14 cellular contexts compared by ENCODE assay signal in genomic region chr4:167052631-167053085, GRCh38.
"Had no signal": no experiment of that assay in that cellular context is flagged by ENCODE, and none has a peak within 500 bp of the region (broad histone marks: within the 10 kb centered on the region; RNA-seq: fewer than 3 reads in every experiment).

No MANE protein-coding gene starts in this region.

- ATAC-seq: activated T-helper 17 cell treated with anti-CD3 and anti-CD28 coated beads, Interleukin-2, amount 50 U/mL, for 72 hours; left ventricle myocardium superior; right cardiac atrium had no signal

- H3K27me3 ChIP-seq: cardiac muscle cell, colonic mucosa, upper lobe of left lung had no signal

- H3K4me1 ChIP-seq: colonic mucosa, upper lobe of left lung had no signal

- H3K9me3 ChIP-seq: colonic mucosa, upper lobe of left lung had no signal

- DNase-seq: activated CD4-positive, alpha-beta T cell treated with anti-CD3 and anti-CD28 coated beads, Interleukin-2, amount 10 ng/mL, durations not matched to agents 7 days and 5 days; activated CD4-positive, CD25-positive, alpha-beta regulatory T cell; activated naive CD4-positive, alpha-beta T cell treated with anti-CD3 and anti-CD28 coated beads for 36 hours; activated T-cell treated with anti-CD3 and anti-CD28 coated beads for 4 hours; colonic mucosa; effector CD8-positive, alpha-beta T cell; kidney; left ventricle myocardium superior; right cardiac atrium; stimulated activated naive B cell treated with anti-CD40 and anti-IgM and Interleukin-4, amounts not matched to agents 10 μg/mL and 1 μg/mL and 100 μg/mL, for 72 hours; T-helper 2 cell; upper lobe of left lung had no signal

- H3K27ac ChIP-seq: cardiac muscle cell, colonic mucosa, upper lobe of left lung had no signal

- FAIRE-seq: kidney had no signal

- H3K36me3 ChIP-seq: cardiac muscle cell, colonic mucosa, upper lobe of left lung had no signal

- H3K4me3 ChIP-seq: cardiac muscle cell, colonic mucosa, upper lobe of left lung had no signal
